1 cellular context compared by ENCODE assay signal in genomic region chr15:31273258-31273941, GRCh38.
TF ChIP-seq lines count a peak whose summit lies in the region.

No MANE protein-coding gene starts in this region.

TF ChIP-seq in GM23338, 12 proteins besides CTCF, POLR2A, EP300 and RAD21 (continued from another document):
- no peak for TF ChIP-seq ZNF331 (CRISPR knock-in tag; IDR thresholded peaks at IDR 0.05; ENCODE audit: low read depth)
- no peak for TF ChIP-seq CREB1 (CRISPR knock-in tag; IDR thresholded peaks at IDR 0.05; ENCODE audit: low read depth)
- TF ChIP-seq ZNF462 (CRISPR knock-in tag; IDR thresholded peaks at IDR 0.05): no peak
- no peak for TF ChIP-seq EZH2phosphoT487 (IDR thresholded peaks at IDR 0.05; ENCODE audit: unreplicated experiment)
- TF ChIP-seq ETS1 (IDR thresholded peaks at IDR 0.05): no peak
